In the genomic region with DNA sequence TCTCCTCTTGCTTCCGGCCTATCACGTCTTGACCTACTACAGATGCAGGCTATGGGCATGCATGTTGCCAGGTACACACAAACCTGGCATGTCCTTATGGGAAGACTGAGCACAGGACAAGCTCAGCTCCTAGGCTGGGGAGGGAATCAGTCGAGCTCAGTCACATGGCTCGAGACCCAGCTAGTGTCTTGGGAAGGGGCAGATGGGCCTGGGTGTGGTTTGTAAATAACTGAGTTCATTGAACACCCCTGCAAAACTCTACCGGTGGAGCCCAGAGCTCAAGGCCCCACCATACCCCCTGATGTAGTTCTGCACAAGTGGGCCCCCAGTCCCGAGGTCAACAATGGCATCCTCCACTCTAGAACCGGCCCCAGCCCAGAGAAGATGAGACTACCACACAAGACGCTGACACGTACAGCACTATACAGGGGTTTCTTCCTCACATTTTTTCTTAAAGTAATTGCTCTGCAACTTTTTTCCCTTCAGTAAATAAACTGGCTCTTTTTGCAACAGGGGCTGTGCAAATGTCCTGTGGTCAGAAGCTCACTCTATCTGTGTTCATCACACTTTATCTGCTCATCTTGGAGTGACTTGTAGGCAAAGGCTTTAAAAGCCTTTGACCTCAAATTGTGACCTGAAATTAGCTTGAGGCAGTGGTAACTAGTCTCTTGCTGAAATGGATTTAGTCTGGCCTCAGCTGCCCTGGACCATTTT, we compare ENCODE assay signal across 24 cellular contexts. TPM values are rescaled to one million over a fixed set of nuclear protein-coding genes. Genes with fewer than 3 reads are reported as not detected.
DNase-seq lines count a peak whose midpoint lies in the region; ATAC-seq and TF ChIP-seq lines count a peak whose summit lies in the region.
"Had no signal": no experiment of that assay in that cellular context is flagged by ENCODE, and none has a peak within 500 bp of the region (broad histone marks: within the 10 kb centered on the region; RNA-seq: fewer than 3 reads in every experiment).

No MANE protein-coding gene starts in this region.

- no peak overlapping the region for H3K27ac ChIP-seq in heart left ventricle
- H3K27ac ChIP-seq in RWPE1, result peak overlapping the region; percentile 6; the same call in 1 of the 2 replicates
- H3K27ac ChIP-seq: C4-2B, HL-60, SK-N-MC had no signal

- no peaks in the 10 kb centered on the region for H3K27me3 ChIP-seq in heart left ventricle
- H3K27me3 ChIP-seq: MG63 had no signal

- H3K36me3 ChIP-seq in heart left ventricle, result peaks cover 0 to 79% (median 36%) of the 10 kb centered on the region in 9 donors

- TF ChIP-seq POLR2A in heart left ventricle (IDR thresholded peaks at IDR 0.05), result no peak

- intact Hi-C loops in cardiac septum (cut with DNase I), result no loop called here
- intact Hi-C loops in heart left ventricle (cut with DNase I), result no loop called here
- intact Hi-C loops in posterior vena cava (cut with DNase I), result no loop called here

- TF ChIP-seq CTCF in heart left ventricle (IDR thresholded peaks at IDR 0.05) (no peak), RWPE1 (conservative IDR thresholded peaks at IDR 0.05; ENCODE audit: low read depth) (no peak)

- POLR2A ChIA-PET in RWPE1 (lab: Yijun Ruan, JAX; ENCODE audit: low non-redundant PET), result no interaction called here

- H3K4me1 ChIP-seq in heart left ventricle, result peaks cover 0 to 2% (median 0%) of the 10 kb centered on the region in 12 donors

- H3K9me3 ChIP-seq in heart left ventricle, result no peaks in the 10 kb centered on the region
- H3K9me3 ChIP-seq: MG63 had no signal

- ATAC-seq in heart left ventricle (no peak), HG03342 (IDR thresholded peaks at IDR 0.05; ENCODE audit: unreplicated experiment) (no peak)
- ATAC-seq in activated CD4-positive, CD25-positive, alpha-beta regulatory T cell treated with anti-CD3 and anti-CD28 coated beads, Interleukin-2, amount 50 U/mL, for 24 hours, result no peak

- CTCF ChIA-PET in RWPE1 (lab: Yijun Ruan, JAX), result no interaction called here

- 93 to 96% (median 96%) methylated on average over 9 of the region's 9 CpGs for WGBS in heart left ventricle, 4 donors

- DNase-seq in cardiac septum (ENCODE audit: low spot score), result peak; percentile 51
- DNase-seq in heart left ventricle, result no peak
- DNase-seq in RWPE1 (ENCODE audit: low spot score), result no peak
- DNase-seq in posterior vena cava (ENCODE audit: low spot score), result peak; percentile 45
- DNase-seq: ACHN, AML-193, DMS 273 treated with DMSO at 0.1 percent for 48 hours, DND-41, H9, Kasumi-1, MG63, NCI-H1048, NCI-H1436, NCI-H1930, NCI-H226, NCI-H524, NCI-H82, OCI-M1, SHP77 had no signal

- H3K4me3 ChIP-seq in heart left ventricle, result no peak overlapping the region
- H3K4me3 ChIP-seq: MG63, SK-N-MC had no signal

RNA-seq across cellular contexts. Expression of gene ZNHIT3, which starts 22.9 kb away (rescaled TPM):
- total RNA-seq in cardiac septum (20.8 TPM), heart left ventricle (10 to 100 TPM; 14.8 to 28.5 (median 23.1) TPM), posterior vena cava (10 to 100 TPM; 20.7 to 20.9 TPM)
- 10 to 100 TPM; 22.7 to 41.2 TPM for polyA plus RNA-seq in heart left ventricle

RNA-seq across cellular contexts. Expression of gene MYO19, which starts 25.2 kb away (rescaled TPM):
- total RNA-seq in cardiac septum, result 16.0 TPM
- total RNA-seq in heart left ventricle, result 10 to 100 TPM in 6 of 9 donors, 1 to 10 TPM in 3; 5.8 to 32.7 (median 11.6) TPM
- polyA plus RNA-seq in heart left ventricle, result 10 to 100 TPM; 14.0 to 21.1 TPM
- 10 to 100 TPM; 32.7 to 36.4 TPM for total RNA-seq in posterior vena cava

RNA-seq across cellular contexts. Expression of gene PIGW, which starts 25.4 kb away (rescaled TPM):
- total RNA-seq in cardiac septum, result 4.3 TPM
- 1 to 10 TPM; 2.1 to 7.9 (median 5.7) TPM for total RNA-seq in heart left ventricle
- polyA plus RNA-seq in heart left ventricle, result 1 to 10 TPM; 2.7 to 8.9 TPM
- total RNA-seq in posterior vena cava, result 1 to 10 TPM; 6.0 to 6.3 TPM

RNA-seq across cellular contexts. Expression of gene GGNBP2, which starts 35.3 kb away (rescaled TPM):
- total RNA-seq in cardiac septum (50.2 TPM), heart left ventricle (10 to 100 TPM; 27.4 to 62.9 (median 40.8) TPM), posterior vena cava (10 to 100 TPM; 64.0 to 65.5 TPM)
- polyA plus RNA-seq in heart left ventricle, result 10 to 100 TPM; 32.0 to 34.3 TPM

Comparison
In these comparisons a context has a peak if more than half of its experiments do, and no peak if none do; other contexts are left out.
1. DNase-seq: peak in cardiac septum (single experiment) and posterior vena cava (single experiment); none in heart left ventricle (0 of 5) and RWPE1 (single experiment).